1 cellular context compared by ENCODE assay signal in the genomic region with DNA sequence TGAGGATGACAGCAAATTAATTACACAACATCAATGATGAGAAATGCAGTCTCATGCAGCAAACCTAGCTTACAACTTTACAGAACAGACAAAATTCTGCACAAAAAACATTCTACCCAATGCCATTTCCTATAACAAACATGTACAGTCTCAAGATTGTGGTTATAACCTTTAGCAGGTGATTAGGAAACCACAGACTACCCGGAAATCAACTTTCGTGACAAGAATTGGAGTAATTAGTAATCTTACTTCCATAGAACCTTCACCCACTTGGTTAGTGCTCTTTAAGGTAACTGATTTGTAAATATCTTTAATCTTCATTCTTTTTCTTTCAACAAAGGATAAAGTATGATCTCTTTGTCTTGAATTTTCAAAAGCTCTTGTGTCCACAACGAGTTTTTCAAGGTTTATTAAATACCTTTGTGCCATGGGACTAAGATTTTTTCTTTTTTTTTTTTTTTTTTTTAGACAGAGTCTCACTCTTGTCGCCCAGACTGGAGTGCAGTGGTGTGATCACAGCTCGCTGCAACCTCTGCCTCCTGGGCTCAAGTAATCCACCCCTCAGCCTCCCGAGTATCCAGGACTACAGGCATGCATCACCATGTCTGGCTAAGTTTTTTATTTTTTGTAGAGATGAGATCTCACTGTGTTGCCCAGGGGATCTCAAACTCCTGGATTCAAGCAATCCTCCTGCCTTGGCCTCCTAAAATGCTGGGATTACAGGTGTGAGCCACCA.
TF ChIP-seq lines count a peak whose summit lies in the region.

No MANE protein-coding gene starts in this region.

TF ChIP-seq in HepG2, 621 proteins besides CTCF, POLR2A, EP300 and RAD21:
- no peak for TF ChIP-seq ZMYM4 (CRISPR knock-in tag; IDR thresholded peaks at IDR 0.05)
- TF ChIP-seq, protein P1, sequence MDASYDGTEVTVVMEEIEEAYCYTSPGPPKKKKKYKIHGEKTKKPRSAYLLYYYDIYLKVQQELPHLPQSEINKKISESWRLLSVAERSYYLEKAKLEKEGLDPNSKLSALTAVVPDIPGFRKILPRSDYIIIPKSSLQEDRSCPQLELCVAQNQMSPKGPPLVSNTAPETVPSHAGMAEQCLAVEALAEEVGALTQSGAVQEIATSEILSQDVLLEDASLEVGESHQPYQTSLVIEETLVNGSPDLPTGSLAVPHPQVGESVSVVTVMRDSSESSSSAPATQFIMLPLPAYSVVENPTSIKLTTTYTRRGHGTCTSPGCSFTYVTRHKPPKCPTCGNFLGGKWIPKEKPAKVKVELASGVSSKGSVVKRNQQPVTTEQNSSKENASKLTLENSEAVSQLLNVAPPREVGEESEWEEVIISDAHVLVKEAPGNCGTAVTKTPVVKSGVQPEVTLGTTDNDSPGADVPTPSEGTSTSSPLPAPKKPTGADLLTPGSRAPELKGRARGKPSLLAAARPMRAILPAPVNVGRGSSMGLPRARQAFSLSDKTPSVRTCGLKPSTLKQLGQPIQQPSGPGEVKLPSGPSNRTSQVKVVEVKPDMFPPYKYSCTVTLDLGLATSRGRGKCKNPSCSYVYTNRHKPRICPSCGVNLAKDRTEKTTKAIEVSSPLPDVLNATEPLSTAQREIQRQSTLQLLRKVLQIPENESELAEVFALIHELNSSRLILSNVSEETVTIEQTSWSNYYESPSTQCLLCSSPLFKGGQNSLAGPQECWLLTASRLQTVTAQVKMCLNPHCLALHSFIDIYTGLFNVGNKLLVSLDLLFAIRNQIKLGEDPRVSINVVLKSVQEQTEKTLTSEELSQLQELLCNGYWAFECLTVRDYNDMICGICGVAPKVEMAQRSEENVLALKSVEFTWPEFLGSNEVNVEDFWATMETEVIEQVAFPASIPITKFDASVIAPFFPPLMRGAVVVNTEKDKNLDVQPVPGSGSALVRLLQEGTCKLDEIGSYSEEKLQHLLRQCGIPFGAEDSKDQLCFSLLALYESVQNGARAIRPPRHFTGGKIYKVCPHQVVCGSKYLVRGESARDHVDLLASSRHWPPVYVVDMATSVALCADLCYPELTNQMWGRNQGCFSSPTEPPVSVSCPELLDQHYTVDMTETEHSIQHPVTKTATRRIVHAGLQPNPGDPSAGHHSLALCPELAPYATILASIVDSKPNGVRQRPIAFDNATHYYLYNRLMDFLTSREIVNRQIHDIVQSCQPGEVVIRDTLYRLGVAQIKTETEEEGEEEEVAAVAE (CRISPR knock-in tag; IDR thresholded peaks at IDR 0.05; ENCODE audit: borderline replicate concordance): no peak
- no peak for TF ChIP-seq ZNF232 (CRISPR knock-in tag; IDR thresholded peaks at IDR 0.05; ENCODE audit: borderline replicate concordance)
- TF ChIP-seq ZNF879 (CRISPR knock-in tag; IDR thresholded peaks at IDR 0.05): no peak
- no peak for TF ChIP-seq ZNF616 (CRISPR knock-in tag; IDR thresholded peaks at IDR 0.05; ENCODE audit: low read depth)
- no peak for TF ChIP-seq ZNF44 (CRISPR knock-in tag; IDR thresholded peaks at IDR 0.05)
- TF ChIP-seq, protein P2, sequence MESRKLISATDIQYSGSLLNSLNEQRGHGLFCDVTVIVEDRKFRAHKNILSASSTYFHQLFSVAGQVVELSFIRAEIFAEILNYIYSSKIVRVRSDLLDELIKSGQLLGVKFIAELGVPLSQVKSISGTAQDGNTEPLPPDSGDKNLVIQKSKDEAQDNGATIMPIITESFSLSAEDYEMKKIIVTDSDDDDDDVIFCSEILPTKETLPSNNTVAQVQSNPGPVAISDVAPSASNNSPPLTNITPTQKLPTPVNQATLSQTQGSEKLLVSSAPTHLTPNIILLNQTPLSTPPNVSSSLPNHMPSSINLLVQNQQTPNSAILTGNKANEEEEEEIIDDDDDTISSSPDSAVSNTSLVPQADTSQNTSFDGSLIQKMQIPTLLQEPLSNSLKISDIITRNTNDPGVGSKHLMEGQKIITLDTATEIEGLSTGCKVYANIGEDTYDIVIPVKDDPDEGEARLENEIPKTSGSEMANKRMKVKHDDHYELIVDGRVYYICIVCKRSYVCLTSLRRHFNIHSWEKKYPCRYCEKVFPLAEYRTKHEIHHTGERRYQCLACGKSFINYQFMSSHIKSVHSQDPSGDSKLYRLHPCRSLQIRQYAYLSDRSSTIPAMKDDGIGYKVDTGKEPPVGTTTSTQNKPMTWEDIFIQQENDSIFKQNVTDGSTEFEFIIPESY (CRISPR knock-in tag; IDR thresholded peaks at IDR 0.05): no peak
- TF ChIP-seq, protein P3, sequence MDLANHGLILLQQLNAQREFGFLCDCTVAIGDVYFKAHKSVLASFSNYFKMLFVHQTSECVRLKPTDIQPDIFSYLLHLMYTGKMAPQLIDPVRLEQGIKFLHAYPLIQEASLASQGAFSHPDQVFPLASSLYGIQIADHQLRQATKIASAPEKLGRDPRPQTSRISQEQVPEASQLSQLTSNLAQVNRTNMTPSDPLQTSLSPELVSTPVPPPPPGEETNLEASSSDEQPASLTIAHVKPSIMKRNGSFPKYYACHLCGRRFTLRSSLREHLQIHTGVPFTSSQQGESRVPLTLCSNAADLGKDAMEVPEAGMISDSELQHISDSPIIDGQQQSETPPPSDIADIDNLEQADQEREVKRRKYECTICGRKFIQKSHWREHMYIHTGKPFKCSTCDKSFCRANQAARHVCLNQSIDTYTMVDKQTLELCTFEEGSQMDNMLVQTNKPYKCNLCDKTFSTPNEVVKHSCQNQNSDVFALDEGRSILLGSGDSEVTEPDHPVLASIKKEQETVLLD (CRISPR knock-in tag; IDR thresholded peaks at IDR 0.05; ENCODE audit: low read depth): no peak
- TF ChIP-seq ESRRA (CRISPR knock-in tag; IDR thresholded peaks at IDR 0.05; ENCODE audit: low read depth): no peak
- no peak for TF ChIP-seq SNAI1 (CRISPR knock-in tag; IDR thresholded peaks at IDR 0.05; ENCODE audit: borderline replicate concordance)
- no peak for TF ChIP-seq ZFP36L1 (CRISPR knock-in tag; IDR thresholded peaks at IDR 0.05)
- TF ChIP-seq, protein P4, sequence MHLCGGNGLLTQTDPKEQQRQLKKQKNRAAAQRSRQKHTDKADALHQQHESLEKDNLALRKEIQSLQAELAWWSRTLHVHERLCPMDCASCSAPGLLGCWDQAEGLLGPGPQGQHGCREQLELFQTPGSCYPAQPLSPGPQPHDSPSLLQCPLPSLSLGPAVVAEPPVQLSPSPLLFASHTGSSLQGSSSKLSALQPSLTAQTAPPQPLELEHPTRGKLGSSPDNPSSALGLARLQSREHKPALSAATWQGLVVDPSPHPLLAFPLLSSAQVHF (CRISPR knock-in tag; IDR thresholded peaks at IDR 0.05): no peak
- no peak for TF ChIP-seq ARNT (IDR thresholded peaks at IDR 0.05)
- TF ChIP-seq SMAD1 (CRISPR knock-in tag; IDR thresholded peaks at IDR 0.05; ENCODE audit: borderline replicate concordance, low read depth): no peak
- TF ChIP-seq ZNF839 (CRISPR knock-in tag; IDR thresholded peaks at IDR 0.05; ENCODE audit: borderline replicate concordance): no peak
- TF ChIP-seq, protein P5, sequence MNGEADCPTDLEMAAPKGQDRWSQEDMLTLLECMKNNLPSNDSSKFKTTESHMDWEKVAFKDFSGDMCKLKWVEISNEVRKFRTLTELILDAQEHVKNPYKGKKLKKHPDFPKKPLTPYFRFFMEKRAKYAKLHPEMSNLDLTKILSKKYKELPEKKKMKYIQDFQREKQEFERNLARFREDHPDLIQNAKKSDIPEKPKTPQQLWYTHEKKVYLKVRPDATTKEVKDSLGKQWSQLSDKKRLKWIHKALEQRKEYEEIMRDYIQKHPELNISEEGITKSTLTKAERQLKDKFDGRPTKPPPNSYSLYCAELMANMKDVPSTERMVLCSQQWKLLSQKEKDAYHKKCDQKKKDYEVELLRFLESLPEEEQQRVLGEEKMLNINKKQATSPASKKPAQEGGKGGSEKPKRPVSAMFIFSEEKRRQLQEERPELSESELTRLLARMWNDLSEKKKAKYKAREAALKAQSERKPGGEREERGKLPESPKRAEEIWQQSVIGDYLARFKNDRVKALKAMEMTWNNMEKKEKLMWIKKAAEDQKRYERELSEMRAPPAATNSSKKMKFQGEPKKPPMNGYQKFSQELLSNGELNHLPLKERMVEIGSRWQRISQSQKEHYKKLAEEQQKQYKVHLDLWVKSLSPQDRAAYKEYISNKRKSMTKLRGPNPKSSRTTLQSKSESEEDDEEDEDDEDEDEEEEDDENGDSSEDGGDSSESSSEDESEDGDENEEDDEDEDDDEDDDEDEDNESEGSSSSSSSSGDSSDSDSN (CRISPR knock-in tag; IDR thresholded peaks at IDR 0.05): no peak
TF ChIP-seq in HepG2: peak in this region for 0.
